In genomic region chrX:35680940-35681346, GRCh38 we compare ENCODE assay signal across 26 cellular contexts.
"Had no signal": no experiment of that assay in that cellular context is flagged by ENCODE, and none has a peak within 500 bp of the region (broad histone marks: within the 10 kb centered on the region; RNA-seq: fewer than 3 reads in every experiment).

No MANE protein-coding gene starts in this region.

- H3K27ac ChIP-seq: neural progenitor cell, ovary, parathyroid adenoma, psoas muscle, right lobe of liver, sigmoid colon, suprapubic skin, testis, tibial artery, transverse colon, upper lobe of right lung, uterus had no signal

- H2AFZ ChIP-seq: neural progenitor cell, parathyroid adenoma had no signal

- H3K4me1 ChIP-seq: neural progenitor cell, parathyroid adenoma, psoas muscle, right lobe of liver, sigmoid colon, suprapubic skin, testis, tibial artery, transverse colon, upper lobe of right lung, uterus had no signal

- H3K36me3 ChIP-seq: neural progenitor cell, ovary, right lobe of liver, sigmoid colon, suprapubic skin, tibial artery, transverse colon, upper lobe of right lung, uterus had no signal

- H3K4me2 ChIP-seq: neural progenitor cell had no signal

- H3K79me2 ChIP-seq: parathyroid adenoma had no signal

- H3K9ac ChIP-seq: neural progenitor cell, parathyroid adenoma had no signal

- H3K9me3 ChIP-seq: ovary, psoas muscle, right lobe of liver, sigmoid colon, suprapubic skin, testis, tibial artery, transverse colon, upper lobe of right lung, uterus had no signal

- DNase-seq: natural killer cell; occipital lobe; ovary; posterior cingulate gyrus; psoas muscle; right cardiac atrium; right lobe of liver; sigmoid colon; small intestine; stimulated activated CD4-positive, alpha-beta T cell treated with anti-CD3 and anti-CD28 coated beads, Interleukin-15, amount 100 ng/mL, for 24 hours; stimulated activated CD4-positive, alpha-beta T cell treated with anti-CD3 and anti-CD28 coated beads, Interleukin-2, amount 100 ng/mL, for 24 hours; stimulated activated CD4-positive, alpha-beta T cell treated with anti-CD3 and anti-CD28 coated beads, Interleukin-2, amount 100 ng/mL, for 48 hours; stimulated activated CD4-positive, alpha-beta T cell treated with anti-CD3 and anti-CD28 coated beads, Interleukin-4, amount 100 ng/mL, for 24 hours; stimulated activated naive B cell treated with anti-CD40 and anti-IgM and Interleukin-4, amounts not matched to agents 10 μg/mL and 1 μg/mL and 100 μg/mL, for 72 hours; stimulated activated naive CD8-positive, alpha-beta T cell treated with anti-CD3 and anti-CD28 coated beads, Interleukin-15, amount 100 ng/mL, for 72 hours; stimulated activated naive CD8-positive, alpha-beta T cell treated with anti-CD3 and anti-CD28 coated beads, Interleukin-15, Interleukin-2, amounts not matched to agents 100 U/mL and 50 U/mL, for 24 hours; substantia nigra; testis; tibial artery; transverse colon; upper lobe of right lung; uterus had no signal

- H3K4me3 ChIP-seq: neural progenitor cell, ovary, psoas muscle, right lobe of liver, sigmoid colon, suprapubic skin, testis, tibial artery, transverse colon, upper lobe of right lung, uterus had no signal

- FAIRE-seq: small intestine had no signal

- ATAC-seq: natural killer cell; psoas muscle; right cardiac atrium; right lobe of liver; stimulated activated effector memory CD8-positive, alpha-beta T cell treated with anti-CD3 and anti-CD28 coated beads, Interleukin-12 subunit alpha, Interleukin-12 subunit beta, amount 100 ng/mL, for 72 hours; stimulated activated naive B cell treated with anti-CD40 and anti-IgM and Interleukin-4, amounts not matched to agents 10 μg/mL and 1 μg/mL and 100 μg/mL, for 72 hours; stimulated activated naive CD8-positive, alpha-beta T cell treated with anti-CD3 and anti-CD28 coated beads, Interleukin-15, amount 100 ng/mL, for 72 hours; stimulated activated naive CD8-positive, alpha-beta T cell treated with anti-CD3 and anti-CD28 coated beads, Interleukin-15, Interleukin-2, amounts not matched to agents 100 U/mL and 50 U/mL, for 24 hours; upper lobe of right lung had no signal

- H3K27me3 ChIP-seq: neural progenitor cell, ovary, right lobe of liver, sigmoid colon, suprapubic skin, testis, tibial artery, transverse colon, upper lobe of right lung, uterus had no signal
